14 cellular contexts compared by ENCODE assay signal in genomic region chr16:56413381-56413780, GRCh38. TPM values are rescaled to one million over a fixed set of nuclear protein-coding genes. Genes with fewer than 3 reads are reported as not detected.
A peak's percentile ranks its signal among the peaks of the same experiment; 100 is the strongest.
DNase-seq lines count a peak whose midpoint lies in the region; ATAC-seq and TF ChIP-seq lines count a peak whose summit lies in the region.
"Had no signal": no experiment of that assay in that cellular context is flagged by ENCODE, and none has a peak within 500 bp of the region (broad histone marks: within the 10 kb centered on the region; RNA-seq: fewer than 3 reads in every experiment).

No MANE protein-coding gene starts in this region.

- no peak overlapping the region for H3K4me3 ChIP-seq in HCT116 (replicated peaks in 1 of 2; ENCODE audit: low read depth in 1 of 2, low read length in 2 of 2)
- no peak overlapping the region for H3K4me3 ChIP-seq in gastrocnemius medialis
- H3K4me3 ChIP-seq in adrenal gland, result no peak overlapping the region
- H3K4me3 ChIP-seq: GM23248, HAP-1 had no signal

- H3K27ac Mint-ChIP-seq in HFFc6 (0 out of 2 replicates have a peak overlapping the region, but pooled peaks have one; percentile 31), activated B cell treated with CpG ODN at 0.5 μM for 24 hours (peak overlapping the region; percentile 41)
- H3K27ac Mint-ChIP-seq: CD4-positive, alpha-beta T cell had no signal

- POLR2A ChIA-PET in HCT116 (lab: Charles Lee), result no interaction called here
- POLR2A ChIA-PET in activated B cell treated with CpG ODN at 0.5 μM for 24 hours (lab: Charles Lee), result interaction anchor here (1.8 kb wide), 1 partner anchor 10 kb away, joined by 4 read pairs; no protein-coding TSS in a partner anchor

- H3K4me1 Mint-ChIP-seq in HFFc6 (ENCODE audit: low read depth) (peaks cover 25% of the 10 kb centered on the region), activated B cell treated with CpG ODN at 0.5 μM for 24 hours (peaks cover 37% of the 10 kb centered on the region)

- H3K9me3 ChIP-seq in HCT116 (ENCODE audit: control insufficient read depth in 1 of 2, insufficient read depth in 1 of 2, low read depth in 1 of 2, low read length in 2 of 2), result no peaks in the 10 kb centered on the region
- H3K9me3 ChIP-seq in gastrocnemius medialis, result no peaks in the 10 kb centered on the region
- no peaks in the 10 kb centered on the region for H3K9me3 ChIP-seq in adrenal gland (replicated peaks in 1 of 3)
- H3K9me3 ChIP-seq: Caco-2, HAP-1 had no signal

- RAD21 ChIA-PET in HCT116 (lab: Charles Lee; ENCODE audit: low non-redundant PET in 1 of 2, low total read pairs in 2 of 2, uncharacterized antibody in 2 of 2, unreplicated experiment in 2 of 2), result no interaction called here

- H3K9me3 Mint-ChIP-seq in HFFc6 (no peaks in the 10 kb centered on the region), activated B cell treated with CpG ODN at 0.5 μM for 24 hours (no peaks in the 10 kb centered on the region)
- H3K9me3 Mint-ChIP-seq: CD4-positive, alpha-beta T cell had no signal

- ATAC-seq in HCT116 (no peak), activated B cell treated with CpG ODN at 0.5 μM for 24 hours (ENCODE audit: low read depth) (no peak), gastrocnemius medialis (no peak)

- H3K9me2 ChIP-seq in HCT116 (ENCODE audit: insufficient read depth), result no peaks in the 10 kb centered on the region

- no peaks in the 10 kb centered on the region for H3K27me3 Mint-ChIP-seq in HFFc6 (ENCODE audit: insufficient read depth)
- no peaks in the 10 kb centered on the region for H3K27me3 Mint-ChIP-seq in activated B cell treated with CpG ODN at 0.5 μM for 24 hours
- H3K27me3 Mint-ChIP-seq: CD4-positive, alpha-beta T cell had no signal

- no peak overlapping the region for H3K9ac ChIP-seq in HCT116 (ENCODE audit: low read length)
- H3K9ac ChIP-seq: GM23248 had no signal

- no peak overlapping the region for H3K27ac ChIP-seq in HCT116 (ENCODE audit: low read depth, low read length)
- H3K27ac ChIP-seq in gastrocnemius medialis, result peak overlapping the region; percentile 77 to 96 (median 80)
- no peak overlapping the region for H3K27ac ChIP-seq in adrenal gland
- H3K27ac ChIP-seq: C4-2B, GM23248 had no signal

- TF ChIP-seq POLR2A in HCT116 (IDR thresholded peaks at IDR 0.05; ENCODE audit: borderline replicate concordance, extremely low read depth, insufficient read depth, insufficient read length), result no peak
- TF ChIP-seq POLR2A in gastrocnemius medialis (IDR thresholded peaks at IDR 0.05), result no peak
- TF ChIP-seq POLR2A in adrenal gland (IDR thresholded peaks at IDR 0.05), result no peak

- TSS peak; percentile 13 for BruUV-seq in HCT116 (replicated peaks; lab: Mats Ljungman, UMichigan)

- no peak for TF ChIP-seq CTCF in HCT116 (IDR thresholded peaks at IDR 0.05 in 2 of 3, conservative IDR thresholded peaks at IDR 0.05 in 1 of 3; ENCODE audit: borderline replicate concordance in 1 of 3, insufficient read depth in 1 of 3, low read depth in 2 of 3, low read length in 2 of 3)
- no peak for TF ChIP-seq CTCF in HFFc6 (IDR thresholded peaks at IDR 0.05)
- TF ChIP-seq CTCF in activated B cell treated with CpG ODN at 0.5 μM for 24 hours (IDR thresholded peaks at IDR 0.05), result no peak
- no peak for TF ChIP-seq CTCF in gastrocnemius medialis (IDR thresholded peaks at IDR 0.05 in 4 of 5, conservative IDR thresholded peaks at IDR 0.05 in 1 of 5)
- no peak for TF ChIP-seq CTCF in adrenal gland (IDR thresholded peaks at IDR 0.05)

- no peak for DNase-seq in HCT116 (ENCODE audit: low read depth, low spot score)
- DNase-seq in HFFc6, result no peak
- no peak for DNase-seq in activated B cell treated with CpG ODN at 0.5 μM for 24 hours
- no peak for DNase-seq in gastrocnemius medialis
- no peak for DNase-seq in adrenal gland
- DNase-seq in NCI-H146 (lab: John Stamatoyannopoulos, UW), result no peak
- no peak for DNase-seq in dedifferentiated amniotic fluid mesenchymal stem cell (ENCODE audit: extremely low spot score)
- DNase-seq: ACHN; Caco-2; CD4-positive, alpha-beta T cell; GM23248; IMR-90 had no signal

- no peak overlapping the region for H3K4me3 Mint-ChIP-seq in HFFc6
- no peak overlapping the region for H3K4me3 Mint-ChIP-seq in activated B cell treated with CpG ODN at 0.5 μM for 24 hours
- H3K4me3 Mint-ChIP-seq: CD4-positive, alpha-beta T cell had no signal

- H3K4me1 ChIP-seq in HCT116 (ENCODE audit: control insufficient read depth in 1 of 2, insufficient read depth in 2 of 2, low read length in 2 of 2), result no peaks in the 10 kb centered on the region
- peaks cover 60 to 69% of the 10 kb centered on the region in 2 donors for H3K4me1 ChIP-seq in gastrocnemius medialis
- peaks cover 0 to 9% of the 10 kb centered on the region in 2 donors for H3K4me1 ChIP-seq in adrenal gland (replicated peaks in 1 of 2)
- H3K4me1 ChIP-seq: Caco-2 had no signal

- H4K20me1 ChIP-seq in HCT116 (ENCODE audit: insufficient read depth), result no peaks in the 10 kb centered on the region

- in situ Hi-C loops in gastrocnemius medialis (cut with MboI; ENCODE audit: low sequenced_read_pairs in 4 of 4), result loop anchor here in 1 of 4 donors (25.0 kb wide), 1 partner anchor 274 kb away; the partner anchor contains the start of gene MT1X

- WGBS in adrenal gland, 4 donors, result 71 to 90% (median 79%) methylated on average over 5 of the region's 5 CpGs

- H3K27me3 ChIP-seq in HCT116 (ENCODE audit: insufficient read depth, low read length) (no peaks in the 10 kb centered on the region), gastrocnemius medialis (no peaks in the 10 kb centered on the region), adrenal gland (no peaks in the 10 kb centered on the region)

- no peak for TF ChIP-seq RAD21 in HCT116 (IDR thresholded peaks at IDR 0.05; ENCODE audit: low read depth)

- peaks cover 2 to 13% of the 10 kb centered on the region in 2 experiments; a peak in 3 of 4 replicates for H3K36me3 ChIP-seq in HCT116 (ENCODE audit: control insufficient read depth in 1 of 2, insufficient read depth in 2 of 2, low read length in 2 of 2)
- peaks cover 0 to 38% of the 10 kb centered on the region in 2 donors for H3K36me3 ChIP-seq in gastrocnemius medialis
- peaks cover 0 to 21% of the 10 kb centered on the region in 2 donors for H3K36me3 ChIP-seq in adrenal gland (replicated peaks in 1 of 2)

- no peak overlapping the region for H3K4me2 ChIP-seq in HCT116 (ENCODE audit: low read length)

- H3K36me3 Mint-ChIP-seq in HFFc6 (ENCODE audit: low read depth) (peaks cover 20% of the 10 kb centered on the region), activated B cell treated with CpG ODN at 0.5 μM for 24 hours (ENCODE audit: low read depth) (peaks cover 64% of the 10 kb centered on the region)

- CTCF ChIA-PET in HCT116 (lab: Charles Lee), result no interaction called here
- CTCF ChIA-PET in activated B cell treated with CpG ODN at 0.5 μM for 24 hours (lab: Charles Lee), result no interaction called here

- no peak overlapping the region for H2AFZ ChIP-seq in HCT116 (ENCODE audit: low read depth, low read length, poor library complexity, severe bottlenecking)
- H2AFZ ChIP-seq: GM23248 had no signal

- peaks cover 46% of the 10 kb centered on the region for H3K79me2 ChIP-seq in HCT116 (ENCODE audit: insufficient read depth, low read length)

- intact Hi-C loops in HCT116 (cut with micrococcal nuclease) (no loop called here), activated B cell treated with CpG ODN at 0.5 μM for 24 hours (cut with micrococcal nuclease) (no loop called here), gastrocnemius medialis (cut with DNase I; ENCODE audit: low total_unique reads) (loop anchor here (5.0 kb wide), 1 partner anchor 69 kb away; no protein-coding TSS in a partner anchor), adrenal gland (cut with DNase I) (no loop called here)

TF ChIP-seq in HCT116, 20 proteins besides CTCF, POLR2A, EP300 and RAD21 (continues in another document):
- no peak for TF ChIP-seq YY1 (IDR thresholded peaks at IDR 0.05; ENCODE audit: extremely low read depth, insufficient replicate concordance, low read depth, low read length)
- no peak for TF ChIP-seq EZH2phosphoT487 (IDR thresholded peaks at IDR 0.05; ENCODE audit: borderline replicate concordance)
- TF ChIP-seq ZNF274 (IDR thresholded peaks at IDR 0.05; ENCODE audit: low read depth, low read length), result no peak
- no peak for TF ChIP-seq POLR2AphosphoS5 (IDR thresholded peaks at IDR 0.05; ENCODE audit: low read depth, low read length)
- TF ChIP-seq CBX3 (IDR thresholded peaks at IDR 0.05; ENCODE audit: low read depth), result no peak
- TF ChIP-seq TCF7L2 (IDR thresholded peaks at IDR 0.05; ENCODE audit: borderline replicate concordance, extremely low read depth, insufficient read depth, insufficient read length), result no peak
- no peak for TF ChIP-seq FOSL1 (IDR thresholded peaks at IDR 0.05; ENCODE audit: low read depth)
- no peak for TF ChIP-seq ZFX (IDR thresholded peaks at IDR 0.05)
- TF ChIP-seq ATF3 (IDR thresholded peaks at IDR 0.05), result no peak

RNA-seq across cellular contexts. Expression of gene AMFR, which starts 12.0 kb away (rescaled TPM):
- 66.3 TPM for total RNA-seq in HCT116 (2021; ENCODE audit: unreplicated experiment)
- polyA plus RNA-seq in HCT116 (2012), result 86.3 and 89.3 TPM in 2 replicates
- total RNA-seq in HFFc6 (2021; fragmentation: NEBNext Ultra II Directional; extraction: Animal tissue kit (Norgen Biotek cat#: 25700)), result 100 to 1,000 TPM; 104 to 117 (median 112) TPM
- 118 and 134 TPM in 2 replicates for total RNA-seq in activated B cell treated with CpG ODN at 0.5 μM for 24 hours
- total RNA-seq in gastrocnemius medialis, result 100 to 1,000 TPM; 349 to 951 (median 571) TPM
- total RNA-seq in adrenal gland, result 100 to 1,000 TPM; 165 to 346 (median 217) TPM
- polyA plus RNA-seq in adrenal gland, result 100 to 1,000 TPM in 1 of 3 donors, 10 to 100 TPM in 2; 40.3 to 117 (median 72.2) TPM

RNA-seq across cellular contexts. Expression of gene NUDT21, which starts 37.8 kb away (rescaled TPM):
- total RNA-seq in HCT116 (2021; ENCODE audit: unreplicated experiment) (218 TPM), activated B cell treated with CpG ODN at 0.5 μM for 24 hours (108 and 111 TPM in 2 replicates), gastrocnemius medialis (10 to 100 TPM; 24.3 to 71.5 (median 35.9) TPM), adrenal gland (100 to 1,000 TPM in 4 of 8 donors, 10 to 100 TPM in 4; 20.1 to 113 (median 90.5) TPM)
- 125 and 161 TPM in 2 replicates for polyA plus RNA-seq in HCT116 (2012)
- total RNA-seq in HFFc6 (2021; fragmentation: NEBNext Ultra II Directional; extraction: Animal tissue kit (Norgen Biotek cat#: 25700)), result 100 to 1,000 TPM; 114 to 150 (median 138) TPM
- 10 to 100 TPM; 20.9 to 81.3 (median 32.4) TPM for polyA plus RNA-seq in adrenal gland

RNA-seq across cellular contexts. Expression of gene OGFOD1, which starts 38.0 kb away (rescaled TPM):
- total RNA-seq in HCT116 (2021; ENCODE audit: unreplicated experiment), result 51.6 TPM
- 17.8 and 25.4 TPM in 2 replicates for polyA plus RNA-seq in HCT116 (2012)
- 10 to 100 TPM; 62.8 to 77.0 (median 74.3) TPM for total RNA-seq in HFFc6 (2021; fragmentation: NEBNext Ultra II Directional; extraction: Animal tissue kit (Norgen Biotek cat#: 25700))
- total RNA-seq in activated B cell treated with CpG ODN at 0.5 μM for 24 hours, result 45.6 and 51.8 TPM in 2 replicates
- 100 to 1,000 TPM in 1 of 4 donors, 10 to 100 TPM in 3; 86.1 to 115 (median 92.9) TPM for total RNA-seq in gastrocnemius medialis
- total RNA-seq in adrenal gland, result 100 to 1,000 TPM in 3 of 8 donors, 10 to 100 TPM in 5; 28.1 to 183 (median 53.5) TPM
- 100 to 1,000 TPM in 1 of 3 donors, 10 to 100 TPM in 1, 1 to 10 TPM in 1; 9.2 to 132 (median 11.5) TPM for polyA plus RNA-seq in adrenal gland

Comparison
In these comparisons a context has a peak if more than half of its experiments do, and no peak if none do; other contexts are left out.
1. H3K27ac ChIP-seq: peak in gastrocnemius medialis (4 of 4); none in HCT116 (single experiment) and adrenal gland (0 of 5).